In the genomic region with DNA sequence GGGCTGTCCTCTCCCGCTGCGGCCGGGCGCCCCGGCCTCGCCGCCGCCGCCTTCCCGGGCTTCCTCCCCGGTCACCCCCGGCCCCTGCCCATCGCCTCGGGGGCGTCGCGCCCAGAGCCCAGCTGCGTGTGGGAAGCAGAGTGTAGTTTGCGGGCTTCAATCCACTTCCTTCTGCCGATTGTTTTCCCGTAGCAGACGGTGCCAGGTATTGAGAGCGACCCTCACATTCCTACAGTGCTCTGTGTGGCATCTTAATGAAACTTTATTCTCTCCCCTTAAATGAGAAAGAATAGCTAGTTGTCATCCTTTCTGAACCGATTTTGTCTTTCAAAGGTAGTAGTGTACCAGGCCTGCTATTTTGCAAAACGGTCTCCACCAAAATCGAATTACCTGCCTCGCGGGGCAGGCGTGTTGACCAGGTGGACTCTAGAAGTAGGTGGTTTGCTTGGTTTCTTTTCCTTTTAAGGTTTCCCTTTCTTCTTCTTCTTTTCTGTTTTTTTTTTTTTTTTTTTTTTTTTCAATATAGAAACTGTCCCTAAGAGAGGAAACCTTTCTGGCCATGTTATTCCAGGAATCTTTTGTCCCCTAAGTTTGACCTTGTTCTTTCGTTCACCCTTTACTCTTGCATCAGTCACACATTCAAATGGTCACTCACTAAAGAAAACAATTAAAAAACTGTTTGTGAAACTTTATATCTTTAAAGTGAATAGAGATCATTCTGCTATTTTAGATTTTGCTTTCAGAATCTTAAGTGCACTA, we compare ENCODE assay signal across 8 cellular contexts. TPM values are rescaled to one million over a fixed set of nuclear protein-coding genes. Genes with fewer than 3 reads are reported as not detected.
DNase-seq lines count a peak whose midpoint lies in the region; ATAC-seq, FAIRE-seq and TF ChIP-seq lines count a peak whose summit lies in the region.

No MANE protein-coding gene starts in this region.

- H3K36me3 Mint-ChIP-seq in natural killer cell = no peaks in the 10 kb centered on the region

- H3K9me3 ChIP-seq in A673 (ENCODE audit: low read depth, low read length, poor library complexity, severe bottlenecking) (no peaks in the 10 kb centered on the region), H1 (ENCODE audit: insufficient read depth in 2 of 2, low read depth in 1 of 2, low read length in 1 of 2) (no peaks in the 10 kb centered on the region)

- no peak for ATAC-seq in natural killer cell
- ATAC-seq in GM18873 (IDR thresholded peaks at IDR 0.05; ENCODE audit: low FRiP score, unreplicated experiment) = no peak

- H3K27me3 Mint-ChIP-seq in natural killer cell (ENCODE audit: low read depth in 2 of 2) = peaks cover 0 to 3% of the 10 kb centered on the region in 2 donors

- TF ChIP-seq RAD21 in H1 (IDR thresholded peaks at IDR 0.05 in 1 of 2, conservative IDR thresholded peaks at IDR 0.05 in 1 of 2; ENCODE audit: low read depth in 2 of 2, low read length in 2 of 2) = no peak

- peaks cover 2 to 3% of the 10 kb centered on the region in 2 experiments for H4K20me1 ChIP-seq in H1 (replicated peaks in 1 of 2; ENCODE audit: control insufficient read depth in 1 of 2, insufficient read depth in 2 of 2, low read length in 2 of 2)

- peak overlapping the region; percentile 91 to 93 for H3K27ac Mint-ChIP-seq in natural killer cell

- peak overlapping the region; percentile 92; the same call in 1 of the 2 replicates for H4K8ac ChIP-seq in H1 (ENCODE audit: extremely low read depth, insufficient read depth, low read length)

- TF ChIP-seq POLR2A in H1 (IDR thresholded peaks at IDR 0.05; ENCODE audit: control extremely low read depth in 1 of 2, low read depth in 2 of 2, low read length in 2 of 2) = peak; percentile 27 to 39; a peak in 1 of 3 replicates

- CTCF ChIA-PET in A673 (lab: Charles Lee) = interaction anchor here (0.7 kb wide), 1 partner anchor 18 kb away, joined by 6 read pairs; no protein-coding TSS in a partner anchor
- CTCF ChIA-PET in H1 (lab: Charles Lee; ENCODE audit: partially characterized antibody) = interaction anchor here (1.0 to 1.1 kb wide), 2 partner anchors 13 to 101 kb away, joined by 3 read pairs; no protein-coding TSS in a partner anchor

- H2AFZ ChIP-seq in H1 (ENCODE audit: low read length) = 0 out of 2 replicates have a peak overlapping the region, but pooled peaks have one; percentile 1

- no peak overlapping the region for H2AK5ac ChIP-seq in H1 (ENCODE audit: low read depth, low read length)

- no peaks in the 10 kb centered on the region; the same call in 1 of the 2 replicates for H3K23me2 ChIP-seq in H1 (ENCODE audit: low read depth, low read length)

- 1% methylated on average over 25 of the region's 30 CpGs; no CpG with 5 or more reads in 1 of the 2 experiments for WGBS in H1 (ENCODE audit: extremely low coverage in 1 of 2, insufficient coverage in 1 of 2, insufficient read length in 1 of 2, insufficient replicate concordance in 2 of 2, low coverage in 1 of 2, low lambda C conversion rate in 2 of 2, missing lambda C conversion rate in 1 of 2), 2 experiments

- H3K9me3 Mint-ChIP-seq in natural killer cell = no peaks in the 10 kb centered on the region

- H3K9ac ChIP-seq in H1 (replicated peaks in 1 of 4; ENCODE audit: extremely low read depth in 1 of 4, low read depth in 3 of 4, low read length in 3 of 4) = peak overlapping the region; percentile 87 to 99 (median 94)

- peaks cover 30 to 53% of the 10 kb centered on the region in 2 experiments for H3K79me2 ChIP-seq in H1 (ENCODE audit: control insufficient read depth in 1 of 2, insufficient read depth in 2 of 2, low read length in 2 of 2)

- H3K4me1 Mint-ChIP-seq in natural killer cell = peaks cover 38 to 49% of the 10 kb centered on the region in 2 donors

- H3K27me3 ChIP-seq in A673 (replicated peaks; ENCODE audit: insufficient read depth, low read depth, low read length, poor library complexity) = no peaks in the 10 kb centered on the region
- H3K27me3 ChIP-seq in H1 (replicated peaks in 1 of 4; ENCODE audit: control insufficient read depth in 3 of 4, extremely low read depth in 1 of 4, insufficient read depth in 3 of 4, low read length in 3 of 4) = no peaks in the 10 kb centered on the region

- no peak overlapping the region for H4K91ac ChIP-seq in H1 (replicated peaks; ENCODE audit: insufficient read length, low read length)

- FAIRE-seq in H1 (lab: Jason Lieb, UNC) = no peak

- H3K36me3 ChIP-seq in A673 (ENCODE audit: insufficient read depth, low read length, poor library complexity, severe bottlenecking) (no peaks in the 10 kb centered on the region), H1 (ENCODE audit: control insufficient read depth in 2 of 4, insufficient read depth in 4 of 4, low read length in 3 of 4) (no peaks in the 10 kb centered on the region)

- TF ChIP-seq EP300 in H1 (IDR thresholded peaks at IDR 0.05; ENCODE audit: borderline replicate concordance in 1 of 2, low read depth in 2 of 2, low read length in 2 of 2) = no peak

- H2BK20ac ChIP-seq in H1 (ENCODE audit: low read length) = no peak overlapping the region

- peak overlapping the region; percentile 80 for H4K5ac ChIP-seq in H1 (ENCODE audit: insufficient read length, low read depth, low read length)

- TF ChIP-seq CTCF in A673 (conservative IDR thresholded peaks at IDR 0.05; ENCODE audit: low read depth, low read length) (no peak), H1 (IDR thresholded peaks at IDR 0.05; ENCODE audit: control extremely low read depth in 1 of 3, insufficient read depth in 1 of 3, low read depth in 1 of 3, low read length in 3 of 3) (no peak), natural killer cell (IDR thresholded peaks at IDR 0.05) (no peak)

- H3K27ac ChIP-seq in A673 (ENCODE audit: low read depth, low read length, poor library complexity, severe bottlenecking) (peak overlapping the region; percentile 79), H1 (ENCODE audit: low read depth, low read length) (peak overlapping the region; percentile 80; the same call in 1 of the 2 replicates)

- peak overlapping the region; percentile 58 for H3K14ac ChIP-seq in H1 (ENCODE audit: insufficient read length)

- H3K4me3 Mint-ChIP-seq in natural killer cell = peak overlapping the region; percentile 95

- H3K4me3 ChIP-seq in A673 (ENCODE audit: low read depth, low read length, poor library complexity, severe bottlenecking) (peak overlapping the region; percentile 79), H1 (ENCODE audit: extremely low read depth in 1 of 4, insufficient read depth in 2 of 4, low read depth in 3 of 4, low read length in 4 of 4) (peak overlapping the region; percentile 78 to 98 (median 90))

- H3K79me1 ChIP-seq in H1 (ENCODE audit: low read depth, low read length) = no peaks in the 10 kb centered on the region; the same call in 1 of the 2 replicates

- H2BK5ac ChIP-seq in H1 (ENCODE audit: low read depth, low read length) = peak overlapping the region; percentile 72; the same call in 1 of the 2 replicates

- POLR2A ChIA-PET in A673 (lab: Charles Lee; ENCODE audit: low non-redundant PET) = no interaction called here
- POLR2A ChIA-PET in H1 (lab: Charles Lee; ENCODE audit: partially characterized antibody) = interaction anchor here (1.0 to 4.5 kb wide), 7 partner anchors 8 to 33 kb away, joined by 3 to 26 read pairs (median 4); no protein-coding TSS in a partner anchor

- H3K56ac ChIP-seq in H1 (replicated peaks; ENCODE audit: insufficient read length, low read depth, low read length) = peak overlapping the region; percentile 87

- no peak overlapping the region for H3K4ac ChIP-seq in H1 (replicated peaks; ENCODE audit: insufficient read length, low read depth, low read length)

- H2BK120ac ChIP-seq in H1 (replicated peaks; ENCODE audit: low read depth, low read length) = no peak overlapping the region

- H2BK12ac ChIP-seq in H1 (ENCODE audit: low read depth, low read length) = peak overlapping the region; percentile 11; the same call in 1 of the 2 replicates

- H3K23ac ChIP-seq in H1 (ENCODE audit: insufficient read length) = no peak overlapping the region

- H3K4me2 ChIP-seq in H1 (ENCODE audit: insufficient read depth in 1 of 2, low read depth in 2 of 2, low read length in 2 of 2) = peak overlapping the region; percentile 77 to 85

- no TSS peak for BruUV-seq in A673 (replicated peaks; lab: Mats Ljungman, UMichigan)

- no peak overlapping the region for H2BK15ac ChIP-seq in H1 (ENCODE audit: low read length)

- no peak for DNase-seq in A673 (ENCODE audit: low spot score)
- DNase-seq in GM19238 (ENCODE audit: insufficient read length, low spot score) = peak; percentile 3
- peak; percentile 26 for DNase-seq in RKO (ENCODE audit: low spot score)
- DNase-seq in H1 (ENCODE audit: low read depth in 1 of 2, low spot score in 2 of 2) = no peak
- DNase-seq in natural killer cell = peak; percentile 42
- DNase-seq in GF-D8 (lab: John Stamatoyannopoulos, UW) = no peak
- no peak for DNase-seq in activated CD4-positive, alpha-beta T cell treated with anti-CD3 and anti-CD28 coated beads, Interleukin-2, amount 50 U/mL, for 1 hour

- H3K18ac ChIP-seq in H1 (ENCODE audit: extremely low read depth, low read length) = peak overlapping the region; percentile 38; the same call in 1 of the 2 replicates

- intact Hi-C loops in A673 (cut with micrococcal nuclease; ENCODE audit: unreplicated experiment) = no loop called here
- intact Hi-C loops in natural killer cell (cut with micrococcal nuclease) = loop anchor here (5.0 to 10.0 kb wide), 6 partner anchors 37 to 1348 kb away; a partner anchor contains a TSS

- H3K4me1 ChIP-seq in A673 (ENCODE audit: insufficient read depth, low read length, poor library complexity, severe bottlenecking) (peaks cover 20% of the 10 kb centered on the region), H1 (replicated peaks in 1 of 4; ENCODE audit: control insufficient read depth in 3 of 4, insufficient read depth in 4 of 4, low read length in 3 of 4) (peaks cover 0 to 2% (median 0%) of the 10 kb centered on the region in 4 experiments; a peak in 2 of 7 replicates)

TF ChIP-seq in H1, 55 proteins besides CTCF, POLR2A, EP300 and RAD21 (continues in another document):
- peak; percentile 88 for TF ChIP-seq ASH2L (IDR thresholded peaks at IDR 0.05; ENCODE audit: low read length)
- TF ChIP-seq SIN3A (conservative IDR thresholded peaks at IDR 0.05 in 1 of 2, IDR thresholded peaks at IDR 0.05 in 1 of 2; ENCODE audit: low read depth in 1 of 2, low read length in 2 of 2) = peak in 1 of 2 experiments; percentile 60; a peak in 1 of 4 replicates
- TF ChIP-seq RNF2 (IDR thresholded peaks at IDR 0.05; ENCODE audit: borderline replicate concordance, low read depth, low read length, missing control alignments, poor library complexity, severe bottlenecking) = no peak

RNA-seq across cellular contexts. Expression of a gene that starts 0.9 kb away (rescaled TPM):
- total RNA-seq in A673 (2021) = 27.5 and 27.6 TPM in 2 replicates
- total RNA-seq in H1 (2021; fragmentation: NEBNext Ultra II Directional; extraction: Animal tissue kit (Norgen Biotek cat#: 25700)) = 43.6 and 48.1 TPM in 2 replicates
- polyA plus RNA-seq in H1 (2011; rRNA removed) = 7.0 and 11.2 TPM in 2 replicates
- polyA plus RNA-seq in H1 (2011; cell fraction: cytosol; rRNA removed) = 13.1 TPM
- polyA plus RNA-seq in H1 (2011; cell fraction: nucleus; rRNA removed) = 14.8 TPM
- polyA plus RNA-seq in H1 (2012, experiment 1 of 2) = 17.4 to 29.7 TPM (median 23.4 TPM) in 4 replicates
- polyA plus RNA-seq in H1 (2012, experiment 2 of 2) = 1.4 TPM
- 24.4 TPM for polyA plus RNA-seq in H1 (2013, experiment 1 of 2)
- 23.8 TPM for polyA plus RNA-seq in H1 (2013, experiment 2 of 2)
- polyA minus RNA-seq in H1 (2011; rRNA and poly(A)+ RNA removed) = 54.0 and 89.9 TPM in 2 replicates
- polyA minus RNA-seq in H1 (2011; cell fraction: cytosol; rRNA and poly(A)+ RNA removed) = 28.2 TPM
- polyA minus RNA-seq in H1 (2011; cell fraction: nucleus; rRNA and poly(A)+ RNA removed) = 170 TPM
- 10 to 100 TPM; 67.0 to 95.4 (median 76.4) TPM for total RNA-seq in natural killer cell

Comparison
In these comparisons a context has a peak if more than half of its experiments do, and no peak if none do; other contexts are left out.
1. DNase-seq: peak in GM19238 (single experiment), RKO (single experiment) and natural killer cell (single experiment); none in A673 (single experiment), H1 (0 of 2), GF-D8 (single experiment) and activated CD4-positive, alpha-beta T cell treated with anti-CD3 and anti-CD28 coated beads, Interleukin-2, amount 50 U/mL, for 1 hour (single experiment).